Comparison of ENCODE assay signal across 16 cellular contexts in genomic region chr7:47149208-47149864, GRCh38.
DNase-seq lines count a peak whose midpoint lies in the region; ATAC-seq and TF ChIP-seq lines count a peak whose summit lies in the region.
"Had no signal": no experiment of that assay in that cellular context is flagged by ENCODE, and none has a peak within 500 bp of the region (broad histone marks: within the 10 kb centered on the region; RNA-seq: fewer than 3 reads in every experiment).

No MANE protein-coding gene starts in this region.

- H3K27me3 Mint-ChIP-seq in type B pancreatic cell = no peaks in the 10 kb centered on the region

- no peak overlapping the region for H3K4me3 Mint-ChIP-seq in type B pancreatic cell
- H3K4me3 Mint-ChIP-seq: CD8-positive, alpha-beta T cell; GM23338 had no signal

- H3K4me1 Mint-ChIP-seq in type B pancreatic cell (ENCODE audit: unreplicated experiment) = peaks cover 23% of the 10 kb centered on the region

- ATAC-seq in GM18505 (IDR thresholded peaks at IDR 0.05; ENCODE audit: unreplicated experiment) (peak; percentile 74), GM21529 (IDR thresholded peaks at IDR 0.05; ENCODE audit: unreplicated experiment) (peak; percentile 56), HG03342 (IDR thresholded peaks at IDR 0.05; ENCODE audit: unreplicated experiment) (peak; percentile 73)
- ATAC-seq: CD8-positive, alpha-beta T cell; GM23338 had no signal

- no peaks in the 10 kb centered on the region for H3K36me3 Mint-ChIP-seq in type B pancreatic cell
- H3K36me3 Mint-ChIP-seq: CD8-positive, alpha-beta T cell had no signal

- TF ChIP-seq POLR2A in GM18505 (IDR thresholded peaks at IDR 0.05; ENCODE audit: borderline replicate concordance, extremely low read depth, insufficient read depth, insufficient read length) = no peak

- peaks cover 3% of the 10 kb centered on the region for H3K9me3 Mint-ChIP-seq in type B pancreatic cell
- H3K9me3 Mint-ChIP-seq: CD8-positive, alpha-beta T cell; GM23338 had no signal

- H3K4me3 ChIP-seq in foreskin fibroblast (ENCODE audit: low read depth in 1 of 2, low read length in 2 of 2) = no peak overlapping the region
- H3K4me3 ChIP-seq: esophagus muscularis mucosa, GM23338 had no signal

- DNase-seq in kidney tubule cell (ENCODE audit: low spot score) (peak; percentile 57), foreskin fibroblast (no peak), SW 1271 (lab: John Stamatoyannopoulos, UW) (no peak), cerebellar cortex (ENCODE audit: low spot score) (no peak), type B pancreatic cell (ENCODE audit: extremely low spot score, unreplicated experiment) (no peak)
- DNase-seq: activated CD4-positive, alpha-beta T cell treated with anti-CD3 and anti-CD28 coated beads, Interleukin-2, amount 50 U/mL, for 1 hour; activated effector memory CD4-positive, alpha-beta T cell treated with anti-CD3 and anti-CD28 coated beads, Interleukin-2, amount 50 U/mL, for 16 hours; CD8-positive, alpha-beta T cell; NCI-H1417; NCI-H82; T-helper 1 cell had no signal

- no peak overlapping the region for H3K27ac Mint-ChIP-seq in type B pancreatic cell
- H3K27ac Mint-ChIP-seq: CD8-positive, alpha-beta T cell; GM23338 had no signal

- TF ChIP-seq CTCF in foreskin fibroblast (IDR thresholded peaks at IDR 0.05; ENCODE audit: low read depth, low read length) (no peak), type B pancreatic cell (conservative IDR thresholded peaks at IDR 0.05) (no peak)
